8 cellular contexts compared by ENCODE assay signal in the genomic region with DNA sequence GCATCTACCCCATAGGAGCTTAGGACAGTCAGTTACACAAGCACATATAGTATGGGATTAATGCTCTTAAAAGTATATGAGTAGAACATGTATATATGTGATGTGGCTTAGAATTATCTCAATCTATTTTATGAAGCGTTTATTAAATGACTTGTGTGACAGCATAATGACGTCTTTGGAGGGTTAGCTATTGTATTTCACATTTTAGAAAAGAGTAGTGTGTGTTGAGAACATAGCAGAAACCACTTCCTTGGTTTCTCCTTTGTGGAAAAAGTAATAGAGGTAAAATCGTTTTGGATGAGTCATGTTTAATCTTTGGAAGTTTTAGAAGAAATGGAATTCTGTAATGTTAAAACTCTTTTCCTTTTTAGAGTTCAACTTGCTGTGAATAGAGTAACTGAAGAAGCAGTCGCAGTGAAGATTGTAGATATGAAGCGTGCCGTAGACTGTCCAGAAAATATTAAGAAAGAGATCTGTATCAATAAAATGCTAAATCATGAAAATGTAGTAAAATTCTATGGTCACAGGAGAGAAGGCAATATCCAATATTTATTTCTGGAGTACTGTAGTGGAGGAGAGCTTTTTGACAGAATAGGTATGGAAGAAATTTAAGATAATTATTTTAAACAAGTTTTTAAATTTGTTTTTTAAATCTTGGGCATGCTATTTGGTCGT. TPM values are rescaled to one million over a fixed set of nuclear protein-coding genes. Genes with fewer than 3 reads are reported as not detected.
DNase-seq lines count a peak whose midpoint lies in the region; ATAC-seq and TF ChIP-seq lines count a peak whose summit lies in the region.

No MANE protein-coding gene starts in this region.

- H3K4me1 ChIP-seq in BE2C (no peaks in the 10 kb centered on the region), upper lobe of right lung (peaks cover 13% of the 10 kb centered on the region)

- H3K27ac Mint-ChIP-seq in HFFc6, result peak overlapping the region; percentile 89
- H3K27ac Mint-ChIP-seq in activated naive CD8-positive, alpha-beta T cell, result no peak overlapping the region

- TF ChIP-seq CTCF in BE2C (IDR thresholded peaks at IDR 0.05; ENCODE audit: low read depth, low read length) (no peak), HFFc6 (IDR thresholded peaks at IDR 0.05) (no peak), upper lobe of right lung (IDR thresholded peaks at IDR 0.05) (no peak)

- H3K36me3 ChIP-seq in BE2C, result peaks cover 24% of the 10 kb centered on the region
- H3K36me3 ChIP-seq in upper lobe of right lung, result peaks cover 2% of the 10 kb centered on the region

- no peaks in the 10 kb centered on the region for H3K9me3 ChIP-seq in BE2C
- no peaks in the 10 kb centered on the region for H3K9me3 ChIP-seq in upper lobe of right lung

- H3K27me3 Mint-ChIP-seq in HFFc6 (ENCODE audit: insufficient read depth), result peaks cover 10% of the 10 kb centered on the region
- H3K27me3 Mint-ChIP-seq in activated naive CD8-positive, alpha-beta T cell, result no peaks in the 10 kb centered on the region

- H3K4me3 Mint-ChIP-seq in HFFc6, result peak overlapping the region; percentile 93
- peak overlapping the region; percentile 94 for H3K4me3 Mint-ChIP-seq in activated naive CD8-positive, alpha-beta T cell

- peak overlapping the region; percentile 78 for H3K4me3 ChIP-seq in BE2C (ENCODE audit: low read depth, low read length)
- no peak overlapping the region for H3K4me3 ChIP-seq in upper lobe of right lung

- peaks cover 4% of the 10 kb centered on the region; the same call in 1 of the 2 replicates for H3K36me3 Mint-ChIP-seq in HFFc6 (ENCODE audit: low read depth)
- peaks cover 6% of the 10 kb centered on the region for H3K36me3 Mint-ChIP-seq in activated naive CD8-positive, alpha-beta T cell

- H3K4me1 Mint-ChIP-seq in HFFc6 (ENCODE audit: low read depth), result peaks cover 38% of the 10 kb centered on the region
- H3K4me1 Mint-ChIP-seq in activated naive CD8-positive, alpha-beta T cell (ENCODE audit: low read depth), result peaks cover 24% of the 10 kb centered on the region

- DNase-seq in BE2C (no peak), HFFc6 (no peak), iris pigment epithelial cell (ENCODE audit: low read depth) (peak; percentile 14), DMS153 treated with DMSO at 0.1 percent for 48 hours (lab: John Stamatoyannopoulos, UW; ENCODE audit: unreplicated experiment) (no peak), sciatic nerve (ENCODE audit: low spot score) (no peak), kidney glomerular epithelial cell (lab: John Stamatoyannopoulos, UW) (no peak), upper lobe of right lung (no peak)

- ATAC-seq in sciatic nerve (no peak), upper lobe of right lung (no peak)

- H3K27me3 ChIP-seq in BE2C, result no peaks in the 10 kb centered on the region
- no peaks in the 10 kb centered on the region for H3K27me3 ChIP-seq in upper lobe of right lung

- intact Hi-C loops in sciatic nerve (cut with DNase I) (no loop called here), upper lobe of right lung (cut with DNase I) (no loop called here)

- no peaks in the 10 kb centered on the region for H3K9me3 Mint-ChIP-seq in HFFc6
- no peaks in the 10 kb centered on the region for H3K9me3 Mint-ChIP-seq in activated naive CD8-positive, alpha-beta T cell (ENCODE audit: low read depth)

- H3K27ac ChIP-seq in upper lobe of right lung, result no peak overlapping the region

RNA-seq across cellular contexts. Expression of gene CHEK1, which starts 2.4 kb away (rescaled TPM):
- polyA plus RNA-seq in BE2C (2012; ENCODE audit: insufficient read depth, insufficient read length, low read depth), result 18.4 TPM
- 10 to 100 TPM; 23.8 to 43.6 (median 39.7) TPM for total RNA-seq in HFFc6 (2021; fragmentation: NEBNext Ultra II Directional; extraction: Animal tissue kit (Norgen Biotek cat#: 25700))
- total RNA-seq in sciatic nerve, result 1.7 TPM
- 1.8 TPM for total RNA-seq in upper lobe of right lung

RNA-seq across cellular contexts. Expression of gene STT3A, which starts 34.7 kb away (rescaled TPM):
- 186 TPM for polyA plus RNA-seq in BE2C (2012; ENCODE audit: insufficient read depth, insufficient read length, low read depth)
- 100 to 1,000 TPM; 265 to 280 (median 269) TPM for total RNA-seq in HFFc6 (2021; fragmentation: NEBNext Ultra II Directional; extraction: Animal tissue kit (Norgen Biotek cat#: 25700))
- total RNA-seq in sciatic nerve (100 TPM), upper lobe of right lung (131 TPM)

RNA-seq across cellular contexts. Expression of gene ACRV1, which starts 53.3 kb away (rescaled TPM):
- polyA plus RNA-seq in BE2C (2012; ENCODE audit: insufficient read depth, insufficient read length, low read depth), result 0.37 TPM
- total RNA-seq in HFFc6 (2021; fragmentation: NEBNext Ultra II Directional; extraction: Animal tissue kit (Norgen Biotek cat#: 25700)), result not detected
- total RNA-seq in sciatic nerve (not detected), upper lobe of right lung (not detected)

RNA-seq across cellular contexts. Expression of gene EI24, which starts 58.1 kb away (rescaled TPM):
- 118 TPM for polyA plus RNA-seq in BE2C (2012; ENCODE audit: insufficient read depth, insufficient read length, low read depth)
- total RNA-seq in HFFc6 (2021; fragmentation: NEBNext Ultra II Directional; extraction: Animal tissue kit (Norgen Biotek cat#: 25700)), result 10 to 100 TPM; 73.8 to 92.1 (median 86.0) TPM
- 47.1 TPM for total RNA-seq in sciatic nerve
- total RNA-seq in upper lobe of right lung, result 69.6 TPM
